12 cellular contexts compared by ENCODE assay signal in genomic region chr17:73068322-73069153, GRCh38. TPM values are rescaled to one million over a fixed set of nuclear protein-coding genes. Genes with fewer than 3 reads are reported as not detected.
DNase-seq lines count a peak whose midpoint lies in the region; ATAC-seq and TF ChIP-seq lines count a peak whose summit lies in the region.
"Had no signal": no experiment of that assay in that cellular context is flagged by ENCODE, and none has a peak within 500 bp of the region (broad histone marks: within the 10 kb centered on the region; RNA-seq: fewer than 3 reads in every experiment).

No MANE protein-coding gene starts in this region.

- H3K27ac ChIP-seq in IMR-90 (ENCODE audit: insufficient read depth, low read length) = peak overlapping the region; percentile 89
- H3K27ac ChIP-seq: esophagus muscularis mucosa had no signal

- no peak for TF ChIP-seq POLR2A in IMR-90 (IDR thresholded peaks at IDR 0.05; ENCODE audit: low read depth, low read length)
- TF ChIP-seq POLR2A in erythroblast (IDR thresholded peaks at IDR 0.05; ENCODE audit: low read length) = no peak

- peak overlapping the region; percentile 16; the same call in 2 of the 3 replicates for H2BK15ac ChIP-seq in IMR-90 (ENCODE audit: low read depth, low read length)

- DNase-seq in AG20443 (ENCODE audit: low spot score) (peak; percentile 29), IMR-90 (peak; percentile 92), cardiac fibroblast (ENCODE audit: low read depth in 2 of 2) (peak; percentile 65 to 70), left lobe of liver (ENCODE audit: low spot score) (peak; percentile 23), NCI-H1930 (lab: John Stamatoyannopoulos, UW) (no peak), erythroblast (lab: John Stamatoyannopoulos, UW) (no peak), NCI-H1092 (lab: John Stamatoyannopoulos, UW) (no peak)
- DNase-seq: activated T-cell treated with anti-CD3 and anti-CD28 coated beads, Interleukin-2, amount 50 U/mL, for 4 hours; GDM1; SIG-M5 had no signal

- H3K18ac ChIP-seq in IMR-90 (ENCODE audit: low read depth, low read length) = peak overlapping the region; percentile 76

- H2AK9ac ChIP-seq in IMR-90 (replicated peaks; ENCODE audit: low read depth, low read length, poor library complexity) = peak overlapping the region; percentile 38

- peaks cover 2% of the 10 kb centered on the region; the same call in 1 of the 2 replicates for H3K9me3 ChIP-seq in IMR-90 (ENCODE audit: control insufficient read depth, insufficient read depth, low read length)
- H3K9me3 ChIP-seq: esophagus muscularis mucosa had no signal

- intact Hi-C loops in IMR-90 (cut with micrococcal nuclease) = loop anchor here (5.0 kb wide), 1 partner anchor 81 kb away; no protein-coding TSS in a partner anchor

- WGBS in IMR-90 (ENCODE audit: extremely low coverage in 2 of 2, insufficient read length in 1 of 2), 2 experiments = 83 to 100% methylated on average over 2 to 8 of the region's 9 CpGs

- H2AFZ ChIP-seq in IMR-90 (replicated peaks; ENCODE audit: low read length, poor library complexity) = no peak overlapping the region

- peak overlapping the region; percentile 66 for H4K5ac ChIP-seq in IMR-90 (ENCODE audit: low read depth, low read length)

- no peak for TF ChIP-seq RAD21 in IMR-90 (IDR thresholded peaks at IDR 0.05; ENCODE audit: low read length)

- peak overlapping the region; percentile 77 for H2BK120ac ChIP-seq in IMR-90 (ENCODE audit: low read depth, low read length)

- peak overlapping the region; percentile 86 for H4K91ac ChIP-seq in IMR-90 (ENCODE audit: insufficient read depth, low read depth, low read length)

- peak overlapping the region; percentile 18; the same call in 1 of the 2 replicates for H3K56ac ChIP-seq in IMR-90 (ENCODE audit: extremely low read depth, insufficient read depth, low read length)

- peak overlapping the region; percentile 50 for H2AK5ac ChIP-seq in IMR-90 (ENCODE audit: low read depth, low read length)

- dilution Hi-C loops in IMR-90 (cut with HindIII; ENCODE audit: low sequenced_read_pairs, unreplicated experiment) = no loop called here

- peaks cover 43% of the 10 kb centered on the region for H3K4me1 ChIP-seq in IMR-90 (ENCODE audit: control insufficient read depth, insufficient read depth, low read length)

- CTCF ChIA-PET in IMR-90 (lab: Yijun Ruan, JAX) = interaction anchor here (1.6 kb wide), 1 partner anchor 83 kb away, joined by 4 read pairs; no protein-coding TSS in a partner anchor

- peaks cover 3% of the 10 kb centered on the region; the same call in 1 of the 2 replicates for H3K36me3 ChIP-seq in IMR-90 (ENCODE audit: control insufficient read depth, insufficient read depth, low read length)

- H2BK20ac ChIP-seq in IMR-90 (ENCODE audit: low read depth, low read length) = peak overlapping the region; percentile 55

- H3K4me3 ChIP-seq in IMR-90 (ENCODE audit: insufficient read depth, low read depth, low read length) = no peak overlapping the region
- no peak overlapping the region for H3K4me3 ChIP-seq in cardiac fibroblast (replicated peaks in 1 of 2; ENCODE audit: low read depth in 2 of 2, low read length in 2 of 2)
- H3K4me3 ChIP-seq: esophagus muscularis mucosa had no signal

- H3K14ac ChIP-seq in IMR-90 (replicated peaks; ENCODE audit: low read depth, low read length) = peak overlapping the region; percentile 35

- peak overlapping the region; percentile 80 for H3K4ac ChIP-seq in IMR-90 (ENCODE audit: low read depth, low read length)

- no peak overlapping the region for H3K9ac ChIP-seq in IMR-90 (ENCODE audit: low read depth, low read length)

- no peaks in the 10 kb centered on the region for H3K27me3 ChIP-seq in IMR-90 (ENCODE audit: control insufficient read depth, insufficient read depth, low read length)
- H3K27me3 ChIP-seq: esophagus muscularis mucosa had no signal

- peak overlapping the region; percentile 57; the same call in 1 of the 2 replicates for H3K23ac ChIP-seq in IMR-90 (ENCODE audit: low read depth, low read length)

- H3K9me1 ChIP-seq in IMR-90 (ENCODE audit: insufficient read depth, low read length) = peaks cover 31% of the 10 kb centered on the region

- H3K4me2 ChIP-seq in IMR-90 (ENCODE audit: low read depth, low read length) = peak overlapping the region; percentile 62

- TF ChIP-seq CTCF in IMR-90 (conservative IDR thresholded peaks at IDR 0.05; ENCODE audit: low read depth, low read length) (no peak), cardiac fibroblast (IDR thresholded peaks at IDR 0.05; ENCODE audit: low read depth, low read length) (no peak)

- POLR2A ChIA-PET in IMR-90 (lab: Charles Lee; ENCODE audit: unreplicated experiment) = no interaction called here

- H4K20me1 ChIP-seq in IMR-90 (ENCODE audit: insufficient read depth, low read length) = peaks cover 12% of the 10 kb centered on the region

- peak overlapping the region; percentile 5 to 42; a peak in 3 of 4 replicates for H4K8ac ChIP-seq in IMR-90 (ENCODE audit: low read depth in 2 of 2, low read length in 2 of 2)

- ATAC-seq in IMR-90 (ENCODE audit: low read depth) (peak; percentile 22), left lobe of liver (no peak), HG03108 (IDR thresholded peaks at IDR 0.05; ENCODE audit: unreplicated experiment) (no peak)
- ATAC-seq: activated T-cell treated with anti-CD3 and anti-CD28 coated beads, Interleukin-2, amount 50 U/mL, for 4 hours had no signal

- peaks cover 7 to 18% of the 10 kb centered on the region in 2 experiments; a peak in 1 of 4 replicates for H3K79me1 ChIP-seq in IMR-90 (ENCODE audit: low read depth in 1 of 2, low read length in 2 of 2)

- no TSS peak for BruUV-seq in IMR-90 (replicated peaks; lab: Mats Ljungman, UMichigan)

- in situ Hi-C loops in IMR-90 (cut with MboI; ENCODE audit: low sequenced_read_pairs) = no loop called here

- H2BK5ac ChIP-seq in IMR-90 (ENCODE audit: low read depth, low read length, poor library complexity, severe bottlenecking) = peak overlapping the region; percentile 83

TF ChIP-seq in IMR-90, 13 proteins besides CTCF, POLR2A, EP300 and RAD21:
- TF ChIP-seq BHLHE40 (IDR thresholded peaks at IDR 0.05; ENCODE audit: low read depth, low read length) (no peak), MAFK (IDR thresholded peaks at IDR 0.05; ENCODE audit: low read depth, low read length) (no peak), MAZ (IDR thresholded peaks at IDR 0.05; ENCODE audit: borderline replicate concordance, low read depth, low read length) (peak; percentile 26; the same call in 1 of the 2 replicates), CHD1 (IDR thresholded peaks at IDR 0.05; ENCODE audit: low read depth, low read length) (no peak), CEBPB (IDR thresholded peaks at IDR 0.05; ENCODE audit: low read depth, low read length) (peak; percentile 69), FOS (IDR thresholded peaks at IDR 0.05; ENCODE audit: low read depth, low read length) (peak; percentile 37; the same call in 1 of the 2 replicates)

RNA-seq across cellular contexts. Expression of gene SLC39A11, which starts 23.9 kb away (rescaled TPM):
- total RNA-seq in IMR-90 (2012; rRNA removed) (12.5 and 14.3 TPM in 2 replicates), left lobe of liver (46.1 TPM)
- polyA plus RNA-seq in IMR-90 (2012; rRNA removed) = 8.6 and 8.8 TPM in 2 replicates
- 13.9 and 17.7 TPM in 2 replicates for polyA plus RNA-seq in IMR-90 (2012; cell fraction: cytosol; rRNA removed)
- 5.1 and 6.1 TPM in 2 replicates for polyA plus RNA-seq in IMR-90 (2012; cell fraction: nucleus; rRNA removed; ENCODE audit: low replicate concordance)

Comparison
In these comparisons a context has a peak if more than half of its experiments do, and no peak if none do; other contexts are left out.
1. DNase-seq: peak in AG20443 (single experiment), IMR-90 (single experiment), cardiac fibroblast (2 of 2) and left lobe of liver (single experiment); none in NCI-H1930 (0 of 2), erythroblast (0 of 2) and NCI-H1092 (single experiment).